ENCODE assay signal across 15 cellular contexts in the genomic region with DNA sequence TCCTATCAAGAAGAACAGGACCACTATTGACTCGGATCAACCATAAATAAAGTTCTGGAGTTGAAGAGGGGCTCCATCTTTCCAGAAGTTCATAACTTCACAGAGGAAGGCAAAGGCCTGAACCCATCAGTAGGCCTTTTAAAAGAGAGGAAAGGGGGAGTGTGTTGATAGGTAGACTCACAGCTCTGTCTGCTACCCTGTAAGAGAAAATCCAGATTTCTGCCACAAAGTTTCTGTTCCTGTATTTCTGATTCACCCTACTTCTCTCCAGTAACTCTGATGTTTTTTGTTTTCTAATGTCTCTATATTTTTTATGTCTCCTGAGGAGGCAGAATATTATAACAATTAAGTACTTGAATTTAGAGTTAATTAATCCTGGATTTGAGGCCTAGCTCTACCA.
A peak's percentile ranks its signal among the peaks of the same experiment; 100 is the strongest.
DNase-seq lines count a peak whose midpoint lies in the region; ATAC-seq and TF ChIP-seq lines count a peak whose summit lies in the region.
"Had no signal": no experiment of that assay in that cellular context is flagged by ENCODE, and none has a peak within 500 bp of the region (broad histone marks: within the 10 kb centered on the region; RNA-seq: fewer than 3 reads in every experiment).

No MANE protein-coding gene starts in this region.

- peaks cover 0 to 3% (median 0%) of the 10 kb centered on the region in 7 donors for H3K9me3 Mint-ChIP-seq in CD14-positive monocyte
- H3K9me3 Mint-ChIP-seq: activated naive CD4-positive, alpha-beta T cell treated with anti-CD3 and anti-CD28 coated beads, Interleukin-2, amount 10 ng/mL, durations not matched to agents 7 days and 5 days had no signal

- intact Hi-C loops in CD14-positive monocyte (cut with micrococcal nuclease) = no loop called here

- peaks cover 23% of the 10 kb centered on the region for H3K4me1 Mint-ChIP-seq in CD14-positive monocyte

- H3K36me3 Mint-ChIP-seq in CD14-positive monocyte = no peaks in the 10 kb centered on the region
- H3K36me3 Mint-ChIP-seq: activated naive CD4-positive, alpha-beta T cell treated with anti-CD3 and anti-CD28 coated beads, Interleukin-2, amount 10 ng/mL, durations not matched to agents 7 days and 5 days had no signal

- ATAC-seq in GM19455 (IDR thresholded peaks at IDR 0.05; ENCODE audit: unreplicated experiment) (peak; percentile 57), HG02884 (IDR thresholded peaks at IDR 0.05; ENCODE audit: unreplicated experiment) (peak; percentile 41), SK-N-SH treated with all-trans-retinoic acid at 6 μM for 48 hours (no peak)
- ATAC-seq: left colon had no signal

- H3K27me3 Mint-ChIP-seq in CD14-positive monocyte (ENCODE audit: low read depth in 3 of 3) = peaks cover 0 to 14% (median 5%) of the 10 kb centered on the region in 3 donors
- H3K27me3 Mint-ChIP-seq: activated naive CD4-positive, alpha-beta T cell treated with anti-CD3 and anti-CD28 coated beads, Interleukin-2, amount 10 ng/mL, durations not matched to agents 7 days and 5 days had no signal

- no peak for TF ChIP-seq CTCF in GM13976 (IDR thresholded peaks at IDR 0.05; ENCODE audit: borderline replicate concordance, control extremely low read depth, extremely low read depth, insufficient read depth, missing control alignments)
- no peak for TF ChIP-seq CTCF in CD14-positive monocyte (IDR thresholded peaks at IDR 0.05)

- no peak overlapping the region for H3K4me3 Mint-ChIP-seq in CD14-positive monocyte
- H3K4me3 Mint-ChIP-seq: activated naive CD4-positive, alpha-beta T cell treated with anti-CD3 and anti-CD28 coated beads, Interleukin-2, amount 10 ng/mL, durations not matched to agents 7 days and 5 days; naive B cell had no signal

- H3K27ac Mint-ChIP-seq in CD14-positive monocyte = no peak overlapping the region
- H3K27ac Mint-ChIP-seq: activated naive CD4-positive, alpha-beta T cell treated with anti-CD3 and anti-CD28 coated beads, Interleukin-2, amount 10 ng/mL, durations not matched to agents 7 days and 5 days had no signal

- in situ Hi-C loops in GM13976 (cut with MboI; ENCODE audit: low sequenced_read_pairs, unreplicated experiment) = no loop called here

- peak; percentile 50 for DNase-seq in GM13976 (ENCODE audit: low spot score)
- peak; percentile 71 for DNase-seq in MV-4-11 (lab: John Stamatoyannopoulos, UW)
- DNase-seq in activated CD4-positive, alpha-beta T cell treated with anti-CD3 and anti-CD28 coated beads, Interleukin-2, amount 50 U/mL, for 1 hour = no peak
- DNase-seq in SIG-M5 treated with dmso at 0.1 percent for 504 hours (lab: John Stamatoyannopoulos, UW; ENCODE audit: unreplicated experiment) = no peak
- DNase-seq in CD14-positive monocyte (ENCODE audit: low spot score) = no peak
- DNase-seq: activated naive CD4-positive, alpha-beta T cell treated with anti-CD3 and anti-CD28 coated beads, Interleukin-2, amount 10 ng/mL, durations not matched to agents 7 days and 5 days; cerebellar nuclear complex; GM23248; left colon; naive B cell; stimulated activated CD4-positive, alpha-beta T cell treated with anti-CD3 and anti-CD28 coated beads, Interleukin-4, amount 100 ng/mL, for 1 hour; stimulated activated naive CD4-positive, alpha-beta T cell had no signal

TF ChIP-seq in SK-N-SH treated with all-trans-retinoic acid at 6 μM for 48 hours, 23 proteins besides CTCF, POLR2A, EP300 and RAD21:
- TF ChIP-seq BACH2 (CRISPR knock-in tag; IDR thresholded peaks at IDR 0.05; ENCODE audit: borderline replicate concordance) = no peak
- no peak for TF ChIP-seq PATZ1 (CRISPR knock-in tag; IDR thresholded peaks at IDR 0.05; ENCODE audit: borderline replicate concordance)
- no peak for TF ChIP-seq TCF4 (CRISPR knock-in tag; IDR thresholded peaks at IDR 0.05; ENCODE audit: borderline replicate concordance)
- TF ChIP-seq OSR1 (CRISPR knock-in tag; IDR thresholded peaks at IDR 0.05) = no peak
- no peak for TF ChIP-seq ZNF8 (CRISPR knock-in tag; IDR thresholded peaks at IDR 0.05)
- TF ChIP-seq, protein P1, sequence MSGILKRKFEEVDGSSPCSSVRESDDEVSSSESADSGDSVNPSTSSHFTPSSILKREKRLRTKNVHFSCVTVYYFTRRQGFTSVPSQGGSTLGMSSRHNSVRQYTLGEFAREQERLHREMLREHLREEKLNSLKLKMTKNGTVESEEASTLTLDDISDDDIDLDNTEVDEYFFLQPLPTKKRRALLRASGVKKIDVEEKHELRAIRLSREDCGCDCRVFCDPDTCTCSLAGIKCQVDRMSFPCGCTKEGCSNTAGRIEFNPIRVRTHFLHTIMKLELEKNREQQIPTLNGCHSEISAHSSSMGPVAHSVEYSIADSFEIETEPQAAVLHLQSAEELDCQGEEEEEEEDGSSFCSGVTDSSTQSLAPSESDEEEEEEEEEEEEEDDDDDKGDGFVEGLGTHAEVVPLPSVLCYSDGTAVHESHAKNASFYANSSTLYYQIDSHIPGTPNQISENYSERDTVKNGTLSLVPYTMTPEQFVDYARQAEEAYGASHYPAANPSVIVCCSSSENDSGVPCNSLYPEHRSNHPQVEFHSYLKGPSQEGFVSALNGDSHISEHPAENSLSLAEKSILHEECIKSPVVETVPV (CRISPR knock-in tag; IDR thresholded peaks at IDR 0.05) = no peak
- TF ChIP-seq, protein P2, sequence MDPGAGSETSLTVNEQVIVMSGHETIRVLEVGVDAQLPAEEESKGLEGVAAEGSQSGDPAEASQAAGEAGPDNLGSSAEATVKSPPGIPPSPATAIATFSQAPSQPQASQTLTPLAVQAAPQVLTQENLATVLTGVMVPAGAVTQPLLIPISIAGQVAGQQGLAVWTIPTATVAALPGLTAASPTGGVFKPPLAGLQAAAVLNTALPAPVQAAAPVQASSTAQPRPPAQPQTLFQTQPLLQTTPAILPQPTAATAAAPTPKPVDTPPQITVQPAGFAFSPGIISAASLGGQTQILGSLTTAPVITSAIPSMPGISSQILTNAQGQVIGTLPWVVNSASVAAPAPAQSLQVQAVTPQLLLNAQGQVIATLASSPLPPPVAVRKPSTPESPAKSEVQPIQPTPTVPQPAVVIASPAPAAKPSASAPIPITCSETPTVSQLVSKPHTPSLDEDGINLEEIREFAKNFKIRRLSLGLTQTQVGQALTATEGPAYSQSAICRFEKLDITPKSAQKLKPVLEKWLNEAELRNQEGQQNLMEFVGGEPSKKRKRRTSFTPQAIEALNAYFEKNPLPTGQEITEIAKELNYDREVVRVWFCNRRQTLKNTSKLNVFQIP (CRISPR knock-in tag; IDR thresholded peaks at IDR 0.05; ENCODE audit: borderline replicate concordance, low read depth) = no peak
- no peak for TF ChIP-seq ARNTL (CRISPR knock-in tag; IDR thresholded peaks at IDR 0.05; ENCODE audit: borderline replicate concordance, low read depth)
- TF ChIP-seq RARB (CRISPR knock-in tag; IDR thresholded peaks at IDR 0.05) = no peak
- TF ChIP-seq SNAI2 (CRISPR knock-in tag; IDR thresholded peaks at IDR 0.05) = no peak
- no peak for TF ChIP-seq TOX (CRISPR knock-in tag; IDR thresholded peaks at IDR 0.05; ENCODE audit: borderline replicate concordance)

Comparison
In these comparisons a context has a peak if more than half of its experiments do, and no peak if none do; other contexts are left out.
1. DNase-seq: peak in GM13976 (single experiment) and MV-4-11 (single experiment); none in activated CD4-positive, alpha-beta T cell treated with anti-CD3 and anti-CD28 coated beads, Interleukin-2, amount 50 U/mL, for 1 hour (single experiment), SIG-M5 treated with dmso at 0.1 percent for 504 hours (single experiment) and CD14-positive monocyte (single experiment).